ENCODE assay signal across 8 cellular contexts in the genomic region with DNA sequence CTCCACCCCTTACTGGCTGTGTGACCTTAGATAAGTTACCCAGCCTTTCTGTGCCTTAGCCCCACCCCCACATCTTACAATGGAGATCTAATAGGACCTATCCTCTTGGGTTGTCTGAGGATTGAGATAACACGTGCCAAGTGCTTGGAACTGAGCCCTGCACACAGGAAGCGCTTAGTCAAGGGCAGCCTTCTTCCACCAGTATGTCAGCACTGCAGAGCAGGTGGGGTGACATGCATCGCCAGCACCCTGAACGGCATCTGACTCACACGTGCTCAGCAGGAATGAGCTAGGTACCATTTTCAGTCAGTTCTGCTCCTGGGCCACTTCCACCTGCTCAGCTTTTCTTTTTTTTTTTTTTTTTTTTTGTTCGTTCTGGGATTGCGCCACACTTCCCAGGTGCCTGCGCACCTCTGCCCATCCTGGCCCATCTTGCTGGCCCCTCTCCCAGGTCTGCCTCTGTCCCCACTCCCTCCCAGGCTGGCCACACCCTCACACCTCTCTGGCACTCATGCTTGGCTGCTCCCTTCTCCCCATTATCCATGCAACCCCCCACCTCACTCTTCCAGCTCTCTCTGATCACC. TPM values are rescaled to one million over a fixed set of nuclear protein-coding genes. Genes with fewer than 3 reads are reported as not detected.
DNase-seq lines count a peak whose midpoint lies in the region; ATAC-seq and TF ChIP-seq lines count a peak whose summit lies in the region.

No MANE protein-coding gene starts in this region.

- H3K9me3 Mint-ChIP-seq in HFFc6: no peaks in the 10 kb centered on the region

- no peaks in the 10 kb centered on the region for H3K27me3 ChIP-seq in GM06990 (replicated peaks; ENCODE audit: control insufficient read depth, insufficient read depth, low read length)

- no peak overlapping the region for H3K4me3 Mint-ChIP-seq in HFFc6

- H3K4me1 Mint-ChIP-seq in HFFc6 (ENCODE audit: low read depth): peaks cover 20% of the 10 kb centered on the region

- H3K27ac Mint-ChIP-seq in HFFc6: no peak overlapping the region

- DNase-seq in GM06990 (ENCODE audit: extremely low read depth, insufficient read length): peak; percentile 64
- DNase-seq in NCI-H2196 (lab: John Stamatoyannopoulos, UW; ENCODE audit: unreplicated experiment): peak; percentile 57
- DNase-seq in HFFc6: no peak
- no peak for DNase-seq in epidermal melanocyte (ENCODE audit: insufficient read length, low spot score)
- DNase-seq in GM10266 (ENCODE audit: extremely low spot score): no peak
- DNase-seq in SHP77 treated with DMSO at 0.1 percent for 48 hours (lab: John Stamatoyannopoulos, UW): no peak

- ATAC-seq in GM21786 (IDR thresholded peaks at IDR 0.05; ENCODE audit: unreplicated experiment) (peak; percentile 54), esophagus mucosa (peak; percentile 94)

- peaks cover 25% of the 10 kb centered on the region for H3K36me3 Mint-ChIP-seq in HFFc6 (ENCODE audit: low read depth)

- TF ChIP-seq CTCF in GM06990 (IDR thresholded peaks at IDR 0.05; ENCODE audit: insufficient read depth, low read length, poor library complexity, severe bottlenecking) (no peak), HFFc6 (IDR thresholded peaks at IDR 0.05) (no peak), GM10266 (IDR thresholded peaks at IDR 0.05; ENCODE audit: control insufficient read depth, insufficient read depth, low read depth, missing control alignments) (no peak)

- H3K27me3 Mint-ChIP-seq in HFFc6 (ENCODE audit: insufficient read depth): peaks cover 4% of the 10 kb centered on the region; the same call in 1 of the 2 replicates

- H3K36me3 ChIP-seq in GM06990 (ENCODE audit: control insufficient read depth, insufficient read depth, low read length): peaks cover 17% of the 10 kb centered on the region

- no peak overlapping the region for H3K4me3 ChIP-seq in GM06990 (replicated peaks; ENCODE audit: low read depth, low read length)

RNA-seq across cellular contexts. Expression of a gene that starts 19.6 kb away (rescaled TPM):
- 27.4 TPM for total RNA-seq in esophagus mucosa
- total RNA-seq in HFFc6 (2021; fragmentation: NEBNext Ultra II Directional; extraction: Animal tissue kit (Norgen Biotek cat#: 25700)): 10 to 100 TPM; 37.0 to 57.3 (median 43.3) TPM

Comparison
In these comparisons a context has a peak if more than half of its experiments do, and no peak if none do; other contexts are left out.
1. DNase-seq: peak in GM06990 (single experiment) and NCI-H2196 (single experiment); none in HFFc6 (single experiment), epidermal melanocyte (single experiment), GM10266 (single experiment) and SHP77 treated with DMSO at 0.1 percent for 48 hours (single experiment).